Comparison of ENCODE assay signal across 23 cellular contexts in genomic region chr4:8703401-8703696, GRCh38.
"Had no signal": no experiment of that assay in that cellular context is flagged by ENCODE, and none has a peak within 500 bp of the region (broad histone marks: within the 10 kb centered on the region; RNA-seq: fewer than 3 reads in every experiment).

No MANE protein-coding gene starts in this region.

- FAIRE-seq: colon, kidney had no signal

- H3K27me3 ChIP-seq: cardiac muscle cell, right lobe of liver, upper lobe of left lung had no signal

- H3K4me1 Mint-ChIP-seq: naive thymus-derived CD4-positive, alpha-beta T cell; stimulated activated memory B cell treated with anti-CD40 and anti-IgM and Interleukin-4, amounts not matched to agents 10 μg/mL and 1 μg/mL and 100 μg/mL, for 72 hours had no signal

- H3K4me3 ChIP-seq: cardiac muscle cell, esophagus squamous epithelium, hepatocyte, psoas muscle, right lobe of liver, upper lobe of left lung had no signal

- H3K27ac ChIP-seq: cardiac muscle cell, epithelial cell of prostate, esophagus squamous epithelium, hepatocyte, neutrophil, psoas muscle, right lobe of liver, upper lobe of left lung had no signal

- H3K4me3 Mint-ChIP-seq: naive thymus-derived CD4-positive, alpha-beta T cell; nephron progenitor cell; stimulated activated memory B cell treated with anti-CD40 and anti-IgM and Interleukin-4, amounts not matched to agents 10 μg/mL and 1 μg/mL and 100 μg/mL, for 72 hours; stimulated activated naive CD8-positive, alpha-beta T cell treated with anti-CD3 and anti-CD28 coated beads, Interleukin-15, Interleukin-2, amounts not matched to agents 100 ng/mL and 50 ng/mL, for 24 hours had no signal

- H3K36me3 Mint-ChIP-seq: naive thymus-derived CD4-positive, alpha-beta T cell; stimulated activated memory B cell treated with anti-CD40 and anti-IgM and Interleukin-4, amounts not matched to agents 10 μg/mL and 1 μg/mL and 100 μg/mL, for 72 hours had no signal

- H3K36me3 ChIP-seq: cardiac muscle cell, esophagus squamous epithelium, neutrophil, right lobe of liver, upper lobe of left lung had no signal

- DNase-seq: cerebellar nuclear complex; dermis blood vessel endothelial cell; effector CD4-positive, alpha-beta T cell; esophagus squamous epithelium; foreskin fibroblast; kidney; left cardiac atrium; left ventricle myocardium superior; mesendoderm; naive thymus-derived CD4-positive, alpha-beta T cell; nephron progenitor cell; retina; stimulated activated CD4-positive, alpha-beta T cell treated with anti-CD3 and anti-CD28 coated beads, Interleukin-4, amount 100 ng/mL, for 1 hour had no signal

- H3K27ac Mint-ChIP-seq: naive thymus-derived CD4-positive, alpha-beta T cell; nephron progenitor cell; stimulated activated memory B cell treated with anti-CD40 and anti-IgM and Interleukin-4, amounts not matched to agents 10 μg/mL and 1 μg/mL and 100 μg/mL, for 72 hours; stimulated activated naive CD8-positive, alpha-beta T cell treated with anti-CD3 and anti-CD28 coated beads, Interleukin-15, Interleukin-2, amounts not matched to agents 100 ng/mL and 50 ng/mL, for 24 hours had no signal

- H3K9me3 Mint-ChIP-seq: nephron progenitor cell; stimulated activated memory B cell treated with anti-CD40 and anti-IgM and Interleukin-4, amounts not matched to agents 10 μg/mL and 1 μg/mL and 100 μg/mL, for 72 hours; stimulated activated naive CD8-positive, alpha-beta T cell treated with anti-CD3 and anti-CD28 coated beads, Interleukin-15, Interleukin-2, amounts not matched to agents 100 ng/mL and 50 ng/mL, for 24 hours had no signal

- ATAC-seq: left cardiac atrium; left ventricle myocardium superior; naive thymus-derived CD4-positive, alpha-beta T cell; psoas muscle; right lobe of liver; stimulated activated memory B cell treated with anti-CD40 and anti-IgM and Interleukin-4, amounts not matched to agents 10 μg/mL and 1 μg/mL and 100 μg/mL, for 72 hours had no signal

- H3K4me1 ChIP-seq: psoas muscle, right lobe of liver, upper lobe of left lung had no signal

- H3K27me3 Mint-ChIP-seq: stimulated activated naive CD8-positive, alpha-beta T cell treated with anti-CD3 and anti-CD28 coated beads, Interleukin-15, Interleukin-2, amounts not matched to agents 100 ng/mL and 50 ng/mL, for 24 hours had no signal

- H3K9me3 ChIP-seq: esophagus squamous epithelium, neutrophil, psoas muscle, right lobe of liver, upper lobe of left lung had no signal
